21 cellular contexts compared by ENCODE assay signal in genomic region chr9:87524061-87524460, GRCh38. TPM values are rescaled to one million over a fixed set of nuclear protein-coding genes. Genes with fewer than 3 reads are reported as not detected.
A peak's percentile ranks its signal among the peaks of the same experiment; 100 is the strongest.
DNase-seq lines count a peak whose midpoint lies in the region; ATAC-seq and TF ChIP-seq lines count a peak whose summit lies in the region.
"Had no signal": no experiment of that assay in that cellular context is flagged by ENCODE, and none has a peak within 500 bp of the region (broad histone marks: within the 10 kb centered on the region; RNA-seq: fewer than 3 reads in every experiment).

No MANE protein-coding gene starts in this region.

- H3K23ac ChIP-seq in trophoblast cell (ENCODE audit: low read length): no peak overlapping the region

- H3K36me3 Mint-ChIP-seq in WTC11: peaks cover 24% of the 10 kb centered on the region
- H3K36me3 Mint-ChIP-seq: CD4-positive, alpha-beta memory T cell had no signal

- peaks cover 64% of the 10 kb centered on the region for H3K36me3 ChIP-seq in A673 (ENCODE audit: insufficient read depth, low read length, poor library complexity, severe bottlenecking)
- no peaks in the 10 kb centered on the region for H3K36me3 ChIP-seq in esophagus muscularis mucosa
- peaks cover 0 to 9% of the 10 kb centered on the region in 2 experiments for H3K36me3 ChIP-seq in trophoblast cell (ENCODE audit: control insufficient read depth in 1 of 2, insufficient read depth in 2 of 2, low read length in 2 of 2)
- H3K36me3 ChIP-seq: BLaER1 had no signal

- DNase-seq in A673 (ENCODE audit: low spot score): no peak
- DNase-seq in WTC11 (ENCODE audit: low spot score): no peak
- peak; percentile 77 for DNase-seq in esophagus muscularis mucosa (ENCODE audit: extremely low spot score)
- no peak for DNase-seq in trophoblast cell
- no peak for DNase-seq in stimulated activated CD8-positive, alpha-beta memory T cell treated with anti-CD3 and anti-CD28 coated beads, Interleukin-4, amount 100 ng/mL, for 48 hours
- DNase-seq in SKM-1 (lab: John Stamatoyannopoulos, UW; ENCODE audit: unreplicated experiment): no peak
- no peak for DNase-seq in activated CD8-positive, alpha-beta memory T cell treated with anti-CD3 and anti-CD28 coated beads, Interleukin-2, amount 50 U/mL, for 4 hours
- DNase-seq: Calu3; CD4-positive, alpha-beta memory T cell; DMS79 treated with DMSO at 0.1 percent for 48 hours; GF-D8; GM23248; H7; HFFc6 had no signal

- H3K4me2 ChIP-seq in trophoblast cell (ENCODE audit: low read length): no peak overlapping the region
- H3K4me2 ChIP-seq: A549, BLaER1 had no signal

- no peak overlapping the region for H4K8ac ChIP-seq in trophoblast cell (ENCODE audit: low read depth, low read length)

- no peaks in the 10 kb centered on the region for H3K9me3 ChIP-seq in A673 (ENCODE audit: low read depth, low read length, poor library complexity, severe bottlenecking)
- no peaks in the 10 kb centered on the region for H3K9me3 ChIP-seq in esophagus muscularis mucosa
- H3K9me3 ChIP-seq in trophoblast cell (ENCODE audit: insufficient read depth, low read depth, low read length): no peaks in the 10 kb centered on the region
- H3K9me3 ChIP-seq: A549 had no signal

- H3K18ac ChIP-seq in trophoblast cell (ENCODE audit: low read length): peak overlapping the region; percentile 63

- H2AFZ ChIP-seq in trophoblast cell (ENCODE audit: insufficient read depth, low read length, poor library complexity): no peak overlapping the region
- H2AFZ ChIP-seq: GM23248 had no signal

- H3K9ac ChIP-seq in trophoblast cell (ENCODE audit: low read length): no peak overlapping the region
- H3K9ac ChIP-seq: BLaER1, GM23248 had no signal

- peak overlapping the region; percentile 56 for H3K4ac ChIP-seq in trophoblast cell (ENCODE audit: low read depth, low read length)

- no peak for TF ChIP-seq CTCF in A673 (conservative IDR thresholded peaks at IDR 0.05; ENCODE audit: low read depth, low read length)
- TF ChIP-seq CTCF in WTC11 (IDR thresholded peaks at IDR 0.05): no peak
- no peak for TF ChIP-seq CTCF in esophagus muscularis mucosa (IDR thresholded peaks at IDR 0.05)

- no peak overlapping the region for H4K91ac ChIP-seq in trophoblast cell (ENCODE audit: low read depth, low read length)

- ATAC-seq in WTC11 (no peak), GM21786 (IDR thresholded peaks at IDR 0.05; ENCODE audit: unreplicated experiment) (no peak)
- ATAC-seq: A549, HCT116 had no signal

- peaks cover 4% of the 10 kb centered on the region for H3K79me2 ChIP-seq in trophoblast cell (ENCODE audit: control insufficient read depth, insufficient read depth, low read length, poor library complexity)

- CTCF ChIA-PET in A673 (lab: Charles Lee) (no interaction called here), WTC11 (lab: Charles Lee) (interaction anchor here (1.0 kb wide), 1 partner anchor 139 kb away, joined by 3 read pairs; no protein-coding TSS in a partner anchor)

- no peak overlapping the region for H2BK120ac ChIP-seq in trophoblast cell (ENCODE audit: insufficient read depth, low read length, poor library complexity)

- peak overlapping the region; percentile 28; the same call in 1 of the 2 replicates for H3K27ac Mint-ChIP-seq in WTC11
- H3K27ac Mint-ChIP-seq: CD14-positive monocyte; CD4-positive, alpha-beta memory T cell; HFFc6 had no signal

- BruUV-seq in A673 (replicated peaks; lab: Mats Ljungman, UMichigan): no TSS peak

- no peak for TF ChIP-seq POLR2A in esophagus muscularis mucosa (IDR thresholded peaks at IDR 0.05; ENCODE audit: low read depth)

- H3K4me1 ChIP-seq in A673 (ENCODE audit: insufficient read depth, low read length, poor library complexity, severe bottlenecking): peaks cover 61% of the 10 kb centered on the region
- H3K4me1 ChIP-seq in esophagus muscularis mucosa: peaks cover 5 to 69% (median 63%) of the 10 kb centered on the region in 4 donors
- peaks cover 2 to 3% of the 10 kb centered on the region in 2 experiments for H3K4me1 ChIP-seq in trophoblast cell (ENCODE audit: control insufficient read depth in 1 of 2, insufficient read depth in 2 of 2, low read length in 2 of 2)

- no peak overlapping the region for H2BK5ac ChIP-seq in trophoblast cell (ENCODE audit: low read depth, low read length, poor library complexity)

- H3K14ac ChIP-seq in trophoblast cell (ENCODE audit: low read length): no peak overlapping the region

- no peaks in the 10 kb centered on the region for H3K27me3 Mint-ChIP-seq in WTC11 (ENCODE audit: low read depth)

- H2AK5ac ChIP-seq in trophoblast cell (ENCODE audit: low read length): no peak overlapping the region

- WGBS in esophagus muscularis mucosa: 80% methylated on average over 5 of the region's 5 CpGs
- WGBS in trophoblast cell (ENCODE audit: extremely low coverage, insufficient coverage, insufficient read length): no CpG with 5 or more reads among the region's 5 CpGs

- POLR2A ChIA-PET in A673 (lab: Charles Lee; ENCODE audit: low non-redundant PET) (no interaction called here), WTC11 (lab: Charles Lee) (no interaction called here)

- intact Hi-C loops in A673 (cut with micrococcal nuclease; ENCODE audit: unreplicated experiment): no loop called here
- intact Hi-C loops in esophagus muscularis mucosa (cut with DNase I): no loop called here

- peaks cover 3% of the 10 kb centered on the region; the same call in 1 of the 2 replicates for H3K9me3 Mint-ChIP-seq in WTC11
- H3K9me3 Mint-ChIP-seq: HFFc6 had no signal

- H3K4me1 Mint-ChIP-seq in WTC11: peaks cover 69% of the 10 kb centered on the region
- H3K4me1 Mint-ChIP-seq: CD4-positive, alpha-beta memory T cell had no signal

- no peaks in the 10 kb centered on the region for H3K79me1 ChIP-seq in trophoblast cell (ENCODE audit: low read length)

- H4K12ac ChIP-seq in trophoblast cell (ENCODE audit: low read depth, low read length): no peak overlapping the region

- TF ChIP-seq EP300 in esophagus muscularis mucosa (IDR thresholded peaks at IDR 0.05): no peak

- H2BK12ac ChIP-seq in trophoblast cell (ENCODE audit: low read length): no peak overlapping the region

- H3K4me3 ChIP-seq in A673 (ENCODE audit: low read depth, low read length, poor library complexity, severe bottlenecking) (no peak overlapping the region), esophagus muscularis mucosa (no peak overlapping the region), trophoblast cell (ENCODE audit: low read depth, low read length) (no peak overlapping the region)
- H3K4me3 ChIP-seq: A549, BLaER1, GM23248 had no signal

- H3K4me3 Mint-ChIP-seq in WTC11: no peak overlapping the region
- H3K4me3 Mint-ChIP-seq: CD14-positive monocyte; CD4-positive, alpha-beta memory T cell; HFFc6 had no signal

- no peaks in the 10 kb centered on the region for H3K27me3 ChIP-seq in A673 (replicated peaks; ENCODE audit: insufficient read depth, low read depth, low read length, poor library complexity)
- H3K27me3 ChIP-seq in esophagus muscularis mucosa: no peaks in the 10 kb centered on the region
- H3K27me3 ChIP-seq in trophoblast cell (ENCODE audit: insufficient read depth, low read length): no peaks in the 10 kb centered on the region

- H3K27ac ChIP-seq in A673 (ENCODE audit: low read depth, low read length, poor library complexity, severe bottlenecking): peak overlapping the region; percentile 66
- H3K27ac ChIP-seq in esophagus muscularis mucosa (replicated peaks in 1 of 4): peak overlapping the region in 1 of 4 donors; percentile 30
- H3K27ac ChIP-seq in trophoblast cell (ENCODE audit: low read depth, low read length): no peak overlapping the region
- H3K27ac ChIP-seq: 22Rv1, A549, BLaER1, GM23248, HL-60 had no signal

TF ChIP-seq in WTC11, 78 proteins besides CTCF, POLR2A, EP300 and RAD21:
- TF ChIP-seq ZNF512 (CRISPR knock-in tag; IDR thresholded peaks at IDR 0.05; ENCODE audit: borderline replicate concordance) (no peak), ATF3 (CRISPR knock-in tag; conservative IDR thresholded peaks at IDR 0.05) (0 out of 2 replicates have a peak, but pooled peaks have one; percentile 11)

RNA-seq across cellular contexts. Expression of gene DAPK1, which starts 26.4 kb away (rescaled TPM):
- total RNA-seq in A673 (2021) (380 and 386 TPM in 2 replicates), WTC11 (2021) (127 to 130 TPM (median 129 TPM) in 3 replicates), esophagus muscularis mucosa (10 to 100 TPM; 51.7 to 96.8 (median 80.7) TPM)
- 19.7 and 20.7 TPM in 2 replicates for polyA plus RNA-seq in trophoblast cell (2013)
- polyA plus RNA-seq: CD4-positive, alpha-beta memory T cell had no signal
